In genomic region chr17:9575381-9576072, GRCh38 we compare ENCODE assay signal across 8 cellular contexts. TPM values are rescaled to one million over a fixed set of nuclear protein-coding genes. Genes with fewer than 3 reads are reported as not detected.
DNase-seq lines count a peak whose midpoint lies in the region; ATAC-seq and TF ChIP-seq lines count a peak whose summit lies in the region.

Gene STX8 (minus strand): TSS chr17:9575820. CDS start chr17:9575808, 12 bp downstream.

- TF ChIP-seq POLR2A in ovary (IDR thresholded peaks at IDR 0.05) = no peak

- peak within 1 kb of the TSS; percentile 94 for H3K4me2 ChIP-seq in SU-DHL-6 (ENCODE audit: low read depth, low read length, poor library complexity, severe bottlenecking)

- H3K27me3 ChIP-seq in SU-DHL-6 (ENCODE audit: low read length) = no peaks in the 10 kb centered on the region
- H3K27me3 ChIP-seq in ovary = no peaks in the 10 kb centered on the region
- no peaks in the 10 kb centered on the region for H3K27me3 ChIP-seq in thymus (ENCODE audit: control insufficient read depth, insufficient read depth)

- no peaks in the 10 kb centered on the region for H3K9me3 Mint-ChIP-seq in activated naive CD8-positive, alpha-beta T cell (ENCODE audit: low read depth)

- H3K79me2 ChIP-seq in SU-DHL-6 (ENCODE audit: insufficient read depth, low read length) = peaks cover 34% of the 10 kb centered on the region

- H4K20me1 ChIP-seq in SU-DHL-6 (ENCODE audit: low read depth, low read length) = no peaks in the 10 kb centered on the region

- H3K9me3 ChIP-seq in SU-DHL-6 (ENCODE audit: insufficient read depth, low read length) = no peaks in the 10 kb centered on the region
- H3K9me3 ChIP-seq in ovary = no peaks in the 10 kb centered on the region
- no peaks in the 10 kb centered on the region for H3K9me3 ChIP-seq in thymus (ENCODE audit: control insufficient read depth)

- DNase-seq in ELF-1 (ENCODE audit: low read depth, low spot score) (peak; percentile 95), LoVo (ENCODE audit: low spot score) (peak; percentile 93), head of caudate nucleus (peak; percentile 83 to 96 (median 92)), ovary (peak; percentile 83 to 94 (median 88))

- H3K27me3 Mint-ChIP-seq in activated naive CD8-positive, alpha-beta T cell = no peaks in the 10 kb centered on the region

- intact Hi-C loops in head of caudate nucleus (cut with DNase I) = no loop called here
- intact Hi-C loops in ovary (cut with DNase I) = no loop called here

- TF ChIP-seq CTCF in SU-DHL-6 (IDR thresholded peaks at IDR 0.05; ENCODE audit: insufficient read depth, low read length, poor library complexity, severe bottlenecking) = no peak
- peak in 1 of 3 donors; percentile 10 for TF ChIP-seq CTCF in ovary (IDR thresholded peaks at IDR 0.05)

- H3K4me1 Mint-ChIP-seq in activated naive CD8-positive, alpha-beta T cell (ENCODE audit: low read depth) = peaks cover 24% of the 10 kb centered on the region

- H3K36me3 Mint-ChIP-seq in activated naive CD8-positive, alpha-beta T cell = no peaks in the 10 kb centered on the region

- H3K27ac Mint-ChIP-seq in activated naive CD8-positive, alpha-beta T cell = peak within 1 kb of the TSS; percentile 79

- H3K4me3 ChIP-seq in SU-DHL-6 (ENCODE audit: insufficient read depth, low read length, poor library complexity, severe bottlenecking) (peak within 1 kb of the TSS; percentile 97), ovary (peak within 1 kb of the TSS; percentile 93), thymus (ENCODE audit: low read length) (peak within 1 kb of the TSS; percentile 88)

- peak within 1 kb of the TSS; percentile 97 for H3K4me3 Mint-ChIP-seq in activated naive CD8-positive, alpha-beta T cell

- H3K9me2 ChIP-seq in SU-DHL-6 (replicated peaks; ENCODE audit: insufficient read depth, low read length) = no peaks in the 10 kb centered on the region

- TF ChIP-seq EP300 in ovary (IDR thresholded peaks at IDR 0.05) = no peak

- H3K36me3 ChIP-seq in SU-DHL-6 (ENCODE audit: low read length) (no peaks in the 10 kb centered on the region), ovary (no peaks in the 10 kb centered on the region), thymus (ENCODE audit: control insufficient read depth, insufficient read depth) (no peaks in the 10 kb centered on the region)

- ATAC-seq in GM21825 (IDR thresholded peaks at IDR 0.05; ENCODE audit: unreplicated experiment) = peak; percentile 79

- WGBS in ovary, 3 donors = 0% methylated on average over 40 to 41 of the region's 41 CpGs
- under 1% methylated on average over 41 of the region's 41 CpGs for WGBS in thymus

- H2AFZ ChIP-seq in SU-DHL-6 (ENCODE audit: low read depth, low read length, severe bottlenecking) = peak within 1 kb of the TSS; percentile 87

- H3K4me1 ChIP-seq in ovary (ENCODE audit: insufficient read depth) = peaks cover 8% of the 10 kb centered on the region
- H3K4me1 ChIP-seq in thymus (ENCODE audit: control insufficient read depth, insufficient read depth, low read length) = peaks cover 5% of the 10 kb centered on the region

- H3K27ac ChIP-seq in SU-DHL-6 (ENCODE audit: low read depth, low read length) (peak within 1 kb of the TSS; percentile 43), ovary (no peak within 1 kb of the TSS), thymus (ENCODE audit: low read depth) (no peak within 1 kb of the TSS)

- peak within 1 kb of the TSS; percentile 86 for H3K9ac ChIP-seq in SU-DHL-6 (ENCODE audit: low read length)

- no peaks in the 10 kb centered on the region; the same call in 1 of the 2 replicates for H3F3A ChIP-seq in SU-DHL-6 (ENCODE audit: insufficient read depth)

RNA-seq across cellular contexts. Expression of gene STX8, which starts in this region (rescaled TPM):
- 10 to 100 TPM; 45.2 to 67.8 (median 53.8) TPM for total RNA-seq in ovary
- polyA plus RNA-seq in ovary (100 to 1,000 TPM in 1 of 2 donors, 10 to 100 TPM in 1; 37.6 to 112 TPM), thymus (60.5 TPM)
